In the genomic region with DNA sequence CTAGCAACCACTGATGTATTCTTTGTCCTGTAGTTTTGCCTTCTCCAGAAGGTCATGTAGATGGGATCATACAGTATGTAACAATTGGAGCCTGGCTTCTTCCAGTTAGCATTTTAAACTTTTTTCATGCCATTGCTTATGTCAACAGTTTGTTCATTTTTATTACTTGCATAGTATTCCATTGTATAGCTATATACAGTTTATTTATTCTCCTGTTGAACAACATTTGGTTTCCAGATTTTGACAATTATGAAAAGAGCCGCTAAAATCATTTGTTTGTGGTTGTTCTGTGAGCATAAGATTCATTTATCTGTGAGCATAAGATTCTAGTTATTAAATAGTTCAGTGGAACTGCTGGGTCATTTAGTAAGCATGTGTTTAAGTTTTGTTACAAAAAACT, we compare ENCODE assay signal across 9 cellular contexts.
"Had no signal": no experiment of that assay in that cellular context is flagged by ENCODE, and none has a peak within 500 bp of the region (broad histone marks: within the 10 kb centered on the region; RNA-seq: fewer than 3 reads in every experiment).

No MANE protein-coding gene starts in this region.

- H3K27ac ChIP-seq: VCaP, WERI-Rb-1 had no signal

- H3K36me3 ChIP-seq: WERI-Rb-1 had no signal

- ATAC-seq: activated CD4-positive, alpha-beta T cell treated with anti-CD3 and anti-CD28 coated beads for 36 hours; activated CD4-positive, CD25-positive, alpha-beta regulatory T cell treated with anti-CD3 and anti-CD28 coated beads, Interleukin-2, amount 50 U/mL, for 24 hours; activated CD8-positive, alpha-beta memory T cell treated with anti-CD3 and anti-CD28 coated beads, Interleukin-2, amount 10 ng/mL, durations not matched to agents 7 days and 5 days; activated CD8-positive, alpha-beta T cell treated with anti-CD3 and anti-CD28 coated beads for 36 hours; activated CD8-positive, alpha-beta T cell treated with anti-CD3 and anti-CD28 coated beads, Interleukin-2, amount 10 ng/mL, durations not matched to agents 7 days and 5 days; T-helper 17 cell; WTC11 had no signal
